16 cellular contexts compared by ENCODE assay signal in genomic region chr1:152983743-152984142, GRCh38. TPM values are rescaled to one million over a fixed set of nuclear protein-coding genes. Genes with fewer than 3 reads are reported as not detected.
DNase-seq lines count a peak whose midpoint lies in the region; ATAC-seq and TF ChIP-seq lines count a peak whose summit lies in the region.
"Had no signal": no experiment of that assay in that cellular context is flagged by ENCODE, and none has a peak within 500 bp of the region (broad histone marks: within the 10 kb centered on the region; RNA-seq: fewer than 3 reads in every experiment).

TSS of gene SPRR1A (plus strand) at chr1:152984081. CDS start at chr1:152985231, 1,150 bp downstream.

- no peak within 1 kb of the TSS for H3K4me3 ChIP-seq in esophagus muscularis mucosa

- no peak for TF ChIP-seq POLR2A in esophagus muscularis mucosa (IDR thresholded peaks at IDR 0.05; ENCODE audit: low read depth)

- H3K9me3 ChIP-seq in esophagus muscularis mucosa, result no peaks in the 10 kb centered on the region

- no peaks in the 10 kb centered on the region for H3K27me3 Mint-ChIP-seq in type B pancreatic cell

- CTCF ChIA-PET in RWPE1 (lab: Yijun Ruan, JAX), result interaction anchor here (0.6 to 1.4 kb wide), 2 partner anchors 12 to 13 kb away, joined by 3 read pairs; partner anchors contain the start of gene SPRR4

- DNase-seq in DMS153 (lab: John Stamatoyannopoulos, UW) (peak; percentile 37), DMS153 treated with DMSO at 0.1 percent for 48 hours (lab: John Stamatoyannopoulos, UW; ENCODE audit: unreplicated experiment) (no peak), RWPE1 (ENCODE audit: low spot score) (peak; percentile 60), esophagus muscularis mucosa (ENCODE audit: extremely low spot score) (peak; percentile 45), type B pancreatic cell (ENCODE audit: extremely low spot score, unreplicated experiment) (no peak), DMS 273 (lab: John Stamatoyannopoulos, UW; ENCODE audit: unreplicated experiment) (no peak), NCI-H187 (lab: John Stamatoyannopoulos, UW) (no peak)
- DNase-seq: DMS53, Kasumi-1, NCI-H1417 treated with DMSO at 0.1 percent for 48 hours, NCI-H2029 treated with DMSO at 0.1 percent for 48 hours, NCI-H226, NCI-H526 treated with DMSO at 0.1 percent for 48 hours, Right ventricle myocardium superior had no signal

- peak within 1 kb of the TSS; percentile 27 for H3K4me3 Mint-ChIP-seq in type B pancreatic cell

- H3K4me1 Mint-ChIP-seq in type B pancreatic cell (ENCODE audit: unreplicated experiment), result no peaks in the 10 kb centered on the region

- no peaks in the 10 kb centered on the region for H3K36me3 Mint-ChIP-seq in type B pancreatic cell

- no peaks in the 10 kb centered on the region for H3K9me3 Mint-ChIP-seq in type B pancreatic cell

- intact Hi-C loops in esophagus muscularis mucosa (cut with DNase I), result no loop called here

- TF ChIP-seq EP300 in esophagus muscularis mucosa (IDR thresholded peaks at IDR 0.05), result no peak

- WGBS in esophagus muscularis mucosa, result 69% methylated on average over 3 of the region's 3 CpGs

- no peak within 1 kb of the TSS for H3K27ac Mint-ChIP-seq in type B pancreatic cell

- no peaks in the 10 kb centered on the region for H3K36me3 ChIP-seq in esophagus muscularis mucosa

- H3K4me1 ChIP-seq in esophagus muscularis mucosa, result no peaks in the 10 kb centered on the region

- H3K27me3 ChIP-seq in esophagus muscularis mucosa, result no peaks in the 10 kb centered on the region

- ATAC-seq in HG02884 (IDR thresholded peaks at IDR 0.05; ENCODE audit: unreplicated experiment), result no peak

- no peak for TF ChIP-seq CTCF in RWPE1 (conservative IDR thresholded peaks at IDR 0.05; ENCODE audit: low read depth)
- TF ChIP-seq CTCF in esophagus muscularis mucosa (IDR thresholded peaks at IDR 0.05), result no peak
- TF ChIP-seq CTCF in type B pancreatic cell (conservative IDR thresholded peaks at IDR 0.05), result no peak

- POLR2A ChIA-PET in RWPE1 (lab: Yijun Ruan, JAX; ENCODE audit: low non-redundant PET), result no interaction called here

- H3K27ac ChIP-seq in RWPE1 (no peak within 1 kb of the TSS), esophagus muscularis mucosa (replicated peaks in 1 of 4) (no peak within 1 kb of the TSS)
- H3K27ac ChIP-seq: 22Rv1 had no signal

RNA-seq across cellular contexts. Expression of gene SPRR1A, which starts in this region (rescaled TPM):
- total RNA-seq in esophagus muscularis mucosa, result not detected
- 22.2 and 36.3 TPM in 2 replicates for total RNA-seq in type B pancreatic cell (ENCODE audit: low replicate concordance)
- total RNA-seq: Right ventricle myocardium superior had no signal

Comparison
In these comparisons a context has a peak if more than half of its experiments do, and no peak if none do; other contexts are left out.
1. RNA of gene SPRR1A (total RNA-seq): 22.2 to 36.3 TPM in type B pancreatic cell; not detected in esophagus muscularis mucosa; every median in the first group is over 10 times any median in the second.
2. DNase-seq: peak in DMS153 (single experiment) and RWPE1 (single experiment); none in DMS153 treated with DMSO at 0.1 percent for 48 hours (single experiment), type B pancreatic cell (single experiment), DMS 273 (single experiment) and NCI-H187 (0 of 2).
3. Peak in DNase-seq in esophagus muscularis mucosa; RNA of the gene not detected or under 1 TPM.